In genomic region chr12:107045186-107045585, GRCh38 we compare ENCODE assay signal across 31 cellular contexts.
"Had no signal": no experiment of that assay in that cellular context is flagged by ENCODE, and none has a peak within 500 bp of the region (broad histone marks: within the 10 kb centered on the region; RNA-seq: fewer than 3 reads in every experiment).

No MANE protein-coding gene starts in this region.

- H3K9me3 ChIP-seq: neutrophil, ovary, right lobe of liver, sigmoid colon, thoracic aorta, thyroid gland, vagina had no signal

- DNase-seq: naive thymus-derived CD8-positive, alpha-beta T cell; nephron progenitor cell; nucleus accumbens; ovary; posterior cingulate gyrus; psoas muscle; right cardiac atrium; right lobe of liver; sigmoid colon; small intestine; stimulated activated CD4-positive, alpha-beta T cell treated with anti-CD3 and anti-CD28 coated beads, Interleukin-15, amount 100 ng/mL, for 24 hours; stimulated activated CD4-positive, alpha-beta T cell treated with anti-CD3 and anti-CD28 coated beads, Interleukin-2, amount 100 ng/mL, for 24 hours; stimulated activated CD4-positive, alpha-beta T cell treated with anti-CD3 and anti-CD28 coated beads, Interleukin-2, amount 100 ng/mL, for 48 hours; stimulated activated CD4-positive, alpha-beta T cell treated with anti-CD3 and anti-CD28 coated beads, Interleukin-4, amount 100 ng/mL, for 24 hours; stimulated activated naive B cell treated with anti-CD40 and anti-IgM and Interleukin-4, amounts not matched to agents 10 μg/mL and 1 μg/mL and 100 μg/mL, for 72 hours; stimulated activated naive CD4-positive, alpha-beta T cell treated with Interleukin-2 at 50 U/mL for 16 hours; stomach; thyroid gland; trophoblast cell; upper lobe of left lung had no signal

- H3K79me2 ChIP-seq: parathyroid adenoma had no signal

- H3K36me3 Mint-ChIP-seq: stimulated activated effector memory CD8-positive, alpha-beta T cell treated with anti-CD3 and anti-CD28 coated beads, Interleukin-12 subunit alpha, Interleukin-12 subunit beta, amount 100 ng/mL, for 72 hours had no signal

- H3K27ac Mint-ChIP-seq: naive thymus-derived CD8-positive, alpha-beta T cell; natural killer cell treated with Interleukin-12 subunit alpha and Interleukin-12 subunit beta and Interleukin-15 and Interleukin-18, amount 100 ng/mL, for 72 hours; nephron progenitor cell; progenitor cell of endocrine pancreas; stimulated activated effector memory CD8-positive, alpha-beta T cell treated with anti-CD3 and anti-CD28 coated beads, Interleukin-12 subunit alpha, Interleukin-12 subunit beta, amount 100 ng/mL, for 72 hours; stimulated activated naive B cell treated with anti-CD40 and anti-IgM and Interleukin-4, amounts not matched to agents 10 μg/mL and 1 μg/mL and 100 μg/mL, for 72 hours; stimulated activated naive CD8-positive, alpha-beta T cell treated with anti-CD3 and anti-CD28 coated beads, Interleukin-15, Interleukin-2, amounts not matched to agents 100 ng/mL and 50 ng/mL, for 24 hours had no signal

- H3K4me3 Mint-ChIP-seq: natural killer cell treated with Interleukin-12 subunit alpha and Interleukin-12 subunit beta and Interleukin-15 and Interleukin-18, amount 100 ng/mL, for 72 hours; nephron progenitor cell; neural crest cell; stimulated activated effector memory CD8-positive, alpha-beta T cell treated with anti-CD3 and anti-CD28 coated beads, Interleukin-12 subunit alpha, Interleukin-12 subunit beta, amount 100 ng/mL, for 72 hours; stimulated activated naive B cell treated with anti-CD40 and anti-IgM and Interleukin-4, amounts not matched to agents 10 μg/mL and 1 μg/mL and 100 μg/mL, for 72 hours; stimulated activated naive CD8-positive, alpha-beta T cell treated with anti-CD3 and anti-CD28 coated beads, Interleukin-15, Interleukin-2, amounts not matched to agents 100 ng/mL and 50 ng/mL, for 24 hours had no signal

- H3K27ac ChIP-seq: neutrophil, ovary, parathyroid adenoma, psoas muscle, right lobe of liver, sigmoid colon, stomach, thoracic aorta, thyroid gland, tibial nerve, upper lobe of left lung, vagina had no signal

- H3K9ac ChIP-seq: parathyroid adenoma had no signal

- H3K4me3 ChIP-seq: ovary, psoas muscle, right lobe of liver, sigmoid colon, stomach, thoracic aorta, thyroid gland, tibial nerve, upper lobe of left lung, vagina had no signal

- H3K27me3 ChIP-seq: neutrophil, ovary, right lobe of liver, sigmoid colon, stomach, thyroid gland, tibial nerve, upper lobe of left lung, vagina had no signal

- H3K4me1 Mint-ChIP-seq: nephron progenitor cell; neural crest cell; stimulated activated naive B cell treated with anti-CD40 and anti-IgM and Interleukin-4, amounts not matched to agents 10 μg/mL and 1 μg/mL and 100 μg/mL, for 72 hours had no signal

- H3K4me1 ChIP-seq: parathyroid adenoma, right lobe of liver, sigmoid colon, thyroid gland, tibial nerve, upper lobe of left lung, vagina had no signal

- FAIRE-seq: small intestine, urothelium cell line had no signal

- H3K27me3 Mint-ChIP-seq: naive thymus-derived CD8-positive, alpha-beta T cell; natural killer cell treated with Interleukin-12 subunit alpha and Interleukin-12 subunit beta and Interleukin-15 and Interleukin-18, amount 100 ng/mL, for 72 hours; progenitor cell of endocrine pancreas; stimulated activated naive B cell treated with anti-CD40 and anti-IgM and Interleukin-4, amounts not matched to agents 10 μg/mL and 1 μg/mL and 100 μg/mL, for 72 hours; stimulated activated naive CD8-positive, alpha-beta T cell treated with anti-CD3 and anti-CD28 coated beads, Interleukin-15, Interleukin-2, amounts not matched to agents 100 ng/mL and 50 ng/mL, for 24 hours had no signal

- H2AFZ ChIP-seq: parathyroid adenoma had no signal

- H3K36me3 ChIP-seq: neutrophil, ovary, right lobe of liver, sigmoid colon, stomach, thoracic aorta, thyroid gland, tibial nerve, upper lobe of left lung, vagina had no signal

- ATAC-seq: naive thymus-derived CD8-positive, alpha-beta T cell; natural killer cell treated with Interleukin-12 subunit alpha and Interleukin-12 subunit beta and Interleukin-15 and Interleukin-18, amount 100 ng/mL, for 72 hours; psoas muscle; right cardiac atrium; right lobe of liver; stimulated activated effector memory CD8-positive, alpha-beta T cell treated with anti-CD3 and anti-CD28 coated beads, Interleukin-12 subunit alpha, Interleukin-12 subunit beta, amount 100 ng/mL, for 72 hours; stimulated activated naive B cell treated with anti-CD40 and anti-IgM and Interleukin-4, amounts not matched to agents 10 μg/mL and 1 μg/mL and 100 μg/mL, for 72 hours had no signal
